Comparison of ENCODE assay signal across 17 cellular contexts in the genomic region with DNA sequence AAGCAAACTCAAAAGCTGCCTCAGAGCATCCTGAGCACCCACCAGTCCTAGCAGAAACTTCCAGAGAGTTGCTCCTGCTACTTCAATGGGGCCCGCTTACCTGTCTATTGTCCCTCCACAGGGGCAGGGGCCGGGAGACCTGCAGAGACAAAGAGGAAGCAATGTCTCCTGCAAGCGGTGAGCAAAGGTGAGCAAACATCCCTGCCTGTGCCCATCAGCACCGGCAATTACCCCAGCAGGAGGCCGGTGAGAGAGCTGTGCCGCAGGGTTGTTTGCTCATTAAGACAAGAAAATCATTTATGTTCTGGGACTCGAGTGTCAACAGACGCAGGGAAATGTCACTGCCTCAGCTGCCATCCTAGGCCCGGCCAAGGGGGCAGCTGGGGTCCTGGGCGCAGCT. TPM values are rescaled to one million over a fixed set of nuclear protein-coding genes. Genes with fewer than 3 reads are reported as not detected.
DNase-seq lines count a peak whose midpoint lies in the region; ATAC-seq and TF ChIP-seq lines count a peak whose summit lies in the region.
"Had no signal": no experiment of that assay in that cellular context is flagged by ENCODE, and none has a peak within 500 bp of the region (broad histone marks: within the 10 kb centered on the region; RNA-seq: fewer than 3 reads in every experiment).

No MANE protein-coding gene starts in this region.

- no peaks in the 10 kb centered on the region for H3K9me2 ChIP-seq in hepatocyte (replicated peaks; ENCODE audit: insufficient read depth)

- peaks cover 2 to 7% (median 6%) of the 10 kb centered on the region in 3 donors for H3K27me3 Mint-ChIP-seq in CD14-positive monocyte (ENCODE audit: low read depth in 3 of 3)

- ATAC-seq in HG03108 (IDR thresholded peaks at IDR 0.05; ENCODE audit: unreplicated experiment), result no peak
- no peak for ATAC-seq in HG03196 (IDR thresholded peaks at IDR 0.05; ENCODE audit: unreplicated experiment)
- ATAC-seq: A549, heart right ventricle, left lobe of liver had no signal

- intact Hi-C loops in esophagus squamous epithelium (cut with DNase I), result no loop called here
- intact Hi-C loops in CD14-positive monocyte (cut with micrococcal nuclease), result no loop called here

- WGBS in hepatocyte (ENCODE audit: low lambda C conversion rate, missing lambda C conversion rate), result 42% methylated on average over 10 of the region's 10 CpGs
- 66 to 83% methylated on average over 1 to 3 of the region's 10 CpGs for WGBS in esophagus squamous epithelium, 2 donors

- peaks cover 24% of the 10 kb centered on the region for H3K4me1 Mint-ChIP-seq in CD14-positive monocyte
- H3K4me1 Mint-ChIP-seq: activated naive CD4-positive, alpha-beta T cell treated with anti-CD3 and anti-CD28 coated beads, Interleukin-2, amount 50 U/mL, for 24 hours had no signal

- no peak overlapping the region for H3K4me2 ChIP-seq in hepatocyte
- H3K4me2 ChIP-seq: A549 had no signal

- no peaks in the 10 kb centered on the region for H3K36me3 Mint-ChIP-seq in CD14-positive monocyte
- H3K36me3 Mint-ChIP-seq: activated naive CD4-positive, alpha-beta T cell treated with anti-CD3 and anti-CD28 coated beads, Interleukin-2, amount 50 U/mL, for 24 hours had no signal

- DNase-seq in NCI-H1105 treated with DMSO at 0.1 percent for 48 hours (lab: John Stamatoyannopoulos, UW) (peak; percentile 89), NCI-H2196 treated with DMSO at 0.1 percent for 48 hours (lab: John Stamatoyannopoulos, UW; ENCODE audit: unreplicated experiment) (peak; percentile 66), hepatocyte (ENCODE audit: low spot score) (peak; percentile 43), esophagus squamous epithelium (lab: John Stamatoyannopoulos, UW) (no peak), CD14-positive monocyte (ENCODE audit: low spot score) (no peak)
- DNase-seq: activated CD4-positive, alpha-beta T cell treated with anti-CD3 and anti-CD28 coated beads for 48 hours; activated T-cell treated with anti-CD3 and anti-CD28 coated beads for 4 hours; brain microvascular endothelial cell; GDM1; heart right ventricle; substantia nigra had no signal

- peaks cover 3 to 15% (median 11%) of the 10 kb centered on the region in 7 donors for H3K9me3 Mint-ChIP-seq in CD14-positive monocyte
- H3K9me3 Mint-ChIP-seq: activated naive CD4-positive, alpha-beta T cell treated with anti-CD3 and anti-CD28 coated beads, Interleukin-2, amount 50 U/mL, for 24 hours had no signal

- H3K27ac Mint-ChIP-seq in CD14-positive monocyte, result no peak overlapping the region
- H3K27ac Mint-ChIP-seq: activated naive CD4-positive, alpha-beta T cell treated with anti-CD3 and anti-CD28 coated beads, Interleukin-2, amount 50 U/mL, for 24 hours had no signal

- TF ChIP-seq POLR2A in esophagus squamous epithelium (IDR thresholded peaks at IDR 0.05), result no peak

- no peaks in the 10 kb centered on the region for H3K79me2 ChIP-seq in hepatocyte

- H3K4me3 ChIP-seq in hepatocyte, result no peak overlapping the region
- H3K4me3 ChIP-seq in esophagus squamous epithelium, result no peak overlapping the region
- H3K4me3 ChIP-seq: A549, heart right ventricle had no signal

- H4K20me1 ChIP-seq in hepatocyte (ENCODE audit: insufficient read depth, poor library complexity, severe bottlenecking), result no peaks in the 10 kb centered on the region

- H3K4me1 ChIP-seq in hepatocyte (ENCODE audit: insufficient read depth), result no peaks in the 10 kb centered on the region
- peaks cover 0 to 9% (median 0%) of the 10 kb centered on the region in 3 donors for H3K4me1 ChIP-seq in esophagus squamous epithelium
- H3K4me1 ChIP-seq: A549 had no signal

- H3K36me3 ChIP-seq in hepatocyte (replicated peaks; ENCODE audit: insufficient read depth, low read depth) (no peaks in the 10 kb centered on the region), esophagus squamous epithelium (no peaks in the 10 kb centered on the region)
- H3K36me3 ChIP-seq: brain microvascular endothelial cell, heart right ventricle had no signal

- TF ChIP-seq CTCF in 22Rv1 (IDR thresholded peaks at IDR 0.05) (no peak), hepatocyte (IDR thresholded peaks at IDR 0.05; ENCODE audit: poor library complexity) (no peak), esophagus squamous epithelium (IDR thresholded peaks at IDR 0.05) (no peak), CD14-positive monocyte (IDR thresholded peaks at IDR 0.05) (no peak)

- no peak overlapping the region for H2AFZ ChIP-seq in hepatocyte

- H3K27ac ChIP-seq in 22Rv1 (peak overlapping the region; percentile 78), hepatocyte (no peak overlapping the region), esophagus squamous epithelium (no peak overlapping the region)
- H3K27ac ChIP-seq: A549, brain microvascular endothelial cell had no signal

- no peaks in the 10 kb centered on the region for H3K27me3 ChIP-seq in hepatocyte
- peaks cover 0 to 24% (median 0%) of the 10 kb centered on the region in 4 donors for H3K27me3 ChIP-seq in esophagus squamous epithelium
- H3K27me3 ChIP-seq: brain microvascular endothelial cell had no signal

- H3K9me3 ChIP-seq in hepatocyte (ENCODE audit: low read depth) (no peaks in the 10 kb centered on the region), esophagus squamous epithelium (peaks cover 0 to 10% (median 4%) of the 10 kb centered on the region in 3 donors)

- H3K4me3 Mint-ChIP-seq in CD14-positive monocyte, result no peak overlapping the region
- H3K4me3 Mint-ChIP-seq: activated naive CD4-positive, alpha-beta T cell treated with anti-CD3 and anti-CD28 coated beads, Interleukin-2, amount 50 U/mL, for 24 hours had no signal

RNA-seq across cellular contexts. Expression of a gene that starts 53.8 kb away (rescaled TPM):
- total RNA-seq in hepatocyte, result 78.0 and 80.0 TPM in 2 replicates
- 129 and 130 TPM in 2 replicates for polyA plus RNA-seq in hepatocyte
- 100 to 1,000 TPM in 2 of 4 donors, 10 to 100 TPM in 2; 51.2 to 110 (median 96.6) TPM for total RNA-seq in esophagus squamous epithelium
- 10 to 100 TPM; 49.4 to 61.4 TPM for polyA plus RNA-seq in CD14-positive monocyte

Comparison
In these comparisons a context has a peak if more than half of its experiments do, and no peak if none do; other contexts are left out.
1. DNase-seq: peak in NCI-H1105 treated with DMSO at 0.1 percent for 48 hours (single experiment), NCI-H2196 treated with DMSO at 0.1 percent for 48 hours (single experiment) and hepatocyte (single experiment); none in esophagus squamous epithelium (single experiment) and CD14-positive monocyte (single experiment).